ENCODE assay signal across 16 cellular contexts in the genomic region with DNA sequence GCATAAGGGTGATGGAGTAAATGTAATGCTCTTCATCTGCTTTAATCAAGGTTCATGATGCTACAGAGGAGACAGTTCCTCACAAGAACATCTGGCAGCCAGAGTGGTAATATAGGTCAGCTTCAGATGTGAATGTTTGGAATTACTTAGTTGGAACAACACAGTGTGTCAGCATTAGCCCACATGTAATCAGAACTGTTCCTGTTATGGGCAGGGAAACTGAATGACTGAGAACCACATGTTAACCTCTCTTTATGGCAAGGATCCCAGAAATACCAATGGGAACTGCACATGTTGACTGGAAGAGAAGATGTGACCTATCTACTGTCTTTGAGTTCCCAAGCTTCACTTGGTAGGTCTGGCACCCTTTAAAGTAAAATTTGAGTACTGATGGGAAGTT.
A peak's percentile ranks its signal among the peaks of the same experiment; 100 is the strongest.
DNase-seq lines count a peak whose midpoint lies in the region; ATAC-seq and TF ChIP-seq lines count a peak whose summit lies in the region.
"Had no signal": no experiment of that assay in that cellular context is flagged by ENCODE, and none has a peak within 500 bp of the region (broad histone marks: within the 10 kb centered on the region; RNA-seq: fewer than 3 reads in every experiment).

No MANE protein-coding gene starts in this region.

- CTCF ChIA-PET in OCI-LY7 (lab: Charles Lee; ENCODE audit: unreplicated experiment) (no interaction called here), A673 (lab: Charles Lee) (no interaction called here)

- intact Hi-C loops in mucosa of descending colon (cut with DNase I, micrococcal nuclease), result no loop called here
- intact Hi-C loops in OCI-LY7 (cut with micrococcal nuclease; ENCODE audit: unreplicated experiment), result no loop called here
- intact Hi-C loops in A673 (cut with micrococcal nuclease; ENCODE audit: unreplicated experiment), result no loop called here

- H3K27me3 ChIP-seq in A673 (replicated peaks; ENCODE audit: insufficient read depth, low read depth, low read length, poor library complexity), result no peaks in the 10 kb centered on the region

- H3K4me1 ChIP-seq in mucosa of descending colon (ENCODE audit: low read depth), result no peaks in the 10 kb centered on the region
- H3K4me1 ChIP-seq in OCI-LY7 (ENCODE audit: insufficient read depth, low read length, poor library complexity, severe bottlenecking), result no peaks in the 10 kb centered on the region
- no peaks in the 10 kb centered on the region for H3K4me1 ChIP-seq in A673 (ENCODE audit: insufficient read depth, low read length, poor library complexity, severe bottlenecking)

- no peak overlapping the region for H3K4me2 ChIP-seq in OCI-LY7 (ENCODE audit: low read length)

- no peak overlapping the region for H3K27ac Mint-ChIP-seq in natural killer cell treated with Interleukin-12 subunit alpha and Interleukin-12 subunit beta and Interleukin-15 and Interleukin-18, amount 100 ng/mL, for 72 hours
- H3K27ac Mint-ChIP-seq: T-helper 17 cell had no signal

- TF ChIP-seq CTCF in mucosa of descending colon (IDR thresholded peaks at IDR 0.05), result no peak
- no peak for TF ChIP-seq CTCF in OCI-LY7 (conservative IDR thresholded peaks at IDR 0.05; ENCODE audit: low read length)
- TF ChIP-seq CTCF in A673 (conservative IDR thresholded peaks at IDR 0.05; ENCODE audit: low read depth, low read length), result no peak

- H3K36me3 Mint-ChIP-seq in natural killer cell treated with Interleukin-12 subunit alpha and Interleukin-12 subunit beta and Interleukin-15 and Interleukin-18, amount 100 ng/mL, for 72 hours, result no peaks in the 10 kb centered on the region

- H3K9me2 ChIP-seq in OCI-LY7 (ENCODE audit: insufficient read depth, low read length), result no peaks in the 10 kb centered on the region

- peaks cover 0 to 2% of the 10 kb centered on the region in 2 donors for H3K4me1 Mint-ChIP-seq in natural killer cell treated with Interleukin-12 subunit alpha and Interleukin-12 subunit beta and Interleukin-15 and Interleukin-18, amount 100 ng/mL, for 72 hours (ENCODE audit: low read depth in 2 of 2)
- H3K4me1 Mint-ChIP-seq: T-helper 17 cell had no signal

- H3K9me3 ChIP-seq in mucosa of descending colon (no peaks in the 10 kb centered on the region), OCI-LY7 (ENCODE audit: low read length) (no peaks in the 10 kb centered on the region), A673 (ENCODE audit: low read depth, low read length, poor library complexity, severe bottlenecking) (no peaks in the 10 kb centered on the region)

- H3K4me3 ChIP-seq in mucosa of descending colon, result no peak overlapping the region
- H3K4me3 ChIP-seq in OCI-LY7 (ENCODE audit: low read depth, low read length, poor library complexity, severe bottlenecking), result no peak overlapping the region
- H3K4me3 ChIP-seq in A673 (ENCODE audit: low read depth, low read length, poor library complexity, severe bottlenecking), result no peak overlapping the region
- H3K4me3 ChIP-seq: coronary artery, K562 had no signal

- H4K20me1 ChIP-seq in OCI-LY7 (ENCODE audit: insufficient read depth, low read length), result no peaks in the 10 kb centered on the region

- peak; percentile 78 for DNase-seq in DMS114 treated with DMSO at 0.1 percent for 48 hours (lab: John Stamatoyannopoulos, UW; ENCODE audit: unreplicated experiment)
- peak; percentile 31 for DNase-seq in NCI-H1694 (lab: John Stamatoyannopoulos, UW)
- DNase-seq in dermis blood vessel endothelial cell, result peak; percentile 23
- DNase-seq in mucosa of descending colon, result no peak
- no peak for DNase-seq in OCI-LY7 (ENCODE audit: low spot score)
- DNase-seq in natural killer cell treated with Interleukin-12 subunit alpha and Interleukin-12 subunit beta and Interleukin-15 and Interleukin-18, amount 100 ng/mL, for 72 hours (ENCODE audit: low spot score), result no peak
- no peak for DNase-seq in A673 (ENCODE audit: low spot score)
- DNase-seq in HuH-7 (ENCODE audit: low spot score), result no peak
- DNase-seq: activated CD4-positive, alpha-beta T cell treated with anti-CD3 and anti-CD28 coated beads, Interleukin-2, amount 50 U/mL, for 48 hours; activated gamma-delta T cell; COR-L47; GOT3; head of caudate nucleus; T-helper 17 cell had no signal

- no peaks in the 10 kb centered on the region for H3K9me3 Mint-ChIP-seq in natural killer cell treated with Interleukin-12 subunit alpha and Interleukin-12 subunit beta and Interleukin-15 and Interleukin-18, amount 100 ng/mL, for 72 hours

- no peaks in the 10 kb centered on the region for H3K79me2 ChIP-seq in OCI-LY7 (ENCODE audit: insufficient read depth, low read depth, low read length)

- H3K36me3 ChIP-seq in mucosa of descending colon (ENCODE audit: low read depth) (no peaks in the 10 kb centered on the region), OCI-LY7 (ENCODE audit: insufficient read depth, low read length) (no peaks in the 10 kb centered on the region), A673 (ENCODE audit: insufficient read depth, low read length, poor library complexity, severe bottlenecking) (no peaks in the 10 kb centered on the region)

- H3K27me3 Mint-ChIP-seq in natural killer cell treated with Interleukin-12 subunit alpha and Interleukin-12 subunit beta and Interleukin-15 and Interleukin-18, amount 100 ng/mL, for 72 hours, result no peaks in the 10 kb centered on the region
- H3K27me3 Mint-ChIP-seq: T-helper 17 cell had no signal

- H3K4me3 Mint-ChIP-seq in natural killer cell treated with Interleukin-12 subunit alpha and Interleukin-12 subunit beta and Interleukin-15 and Interleukin-18, amount 100 ng/mL, for 72 hours, result no peak overlapping the region
- H3K4me3 Mint-ChIP-seq: T-helper 17 cell had no signal

- ATAC-seq in mucosa of descending colon, result peak; percentile 35
- ATAC-seq in natural killer cell treated with Interleukin-12 subunit alpha and Interleukin-12 subunit beta and Interleukin-15 and Interleukin-18, amount 100 ng/mL, for 72 hours, result no peak
- ATAC-seq: K562, T-helper 17 cell had no signal

- no TSS peak for BruUV-seq in OCI-LY7 (replicated peaks; lab: Mats Ljungman, UMichigan)
- BruUV-seq in A673 (replicated peaks; lab: Mats Ljungman, UMichigan), result no TSS peak

- H3K27ac ChIP-seq in OCI-LY7 (ENCODE audit: low read depth, low read length, poor library complexity, severe bottlenecking), result no peak overlapping the region
- no peak overlapping the region for H3K27ac ChIP-seq in A673 (ENCODE audit: low read depth, low read length, poor library complexity, severe bottlenecking)
- H3K27ac ChIP-seq: coronary artery had no signal

- POLR2A ChIA-PET in OCI-LY7 (lab: Charles Lee), result no interaction called here
- POLR2A ChIA-PET in A673 (lab: Charles Lee; ENCODE audit: low non-redundant PET), result no interaction called here

- H2AFZ ChIP-seq in OCI-LY7 (ENCODE audit: low read length), result no peak overlapping the region

Comparison
In these comparisons a context has a peak if more than half of its experiments do, and no peak if none do; other contexts are left out.
1. DNase-seq: peak in DMS114 treated with DMSO at 0.1 percent for 48 hours (single experiment), NCI-H1694 (single experiment) and dermis blood vessel endothelial cell (single experiment); none in mucosa of descending colon (0 of 3), OCI-LY7 (single experiment), natural killer cell treated with Interleukin-12 subunit alpha and Interleukin-12 subunit beta and Interleukin-15 and Interleukin-18, amount 100 ng/mL, for 72 hours (single experiment), A673 (single experiment) and HuH-7 (single experiment).